9 cellular contexts compared by ENCODE assay signal in genomic region chr16:4623593-4623992, GRCh38. TPM values are rescaled to one million over a fixed set of nuclear protein-coding genes. Genes with fewer than 3 reads are reported as not detected.
DNase-seq lines count a peak whose midpoint lies in the region; ATAC-seq and TF ChIP-seq lines count a peak whose summit lies in the region.
"Had no signal": no experiment of that assay in that cellular context is flagged by ENCODE, and none has a peak within 500 bp of the region (broad histone marks: within the 10 kb centered on the region; RNA-seq: fewer than 3 reads in every experiment).

No MANE protein-coding gene starts in this region.

- no peak for DNase-seq in activated CD4-positive, alpha-beta T cell treated with anti-CD3 and anti-CD28 coated beads, Interleukin-2, amount 10 ng/mL, durations not matched to agents 24 days and 14 days
- no peak for DNase-seq in activated CD4-positive, alpha-beta T cell treated with anti-CD3 and anti-CD28 coated beads for 4 hours
- DNase-seq in OCI-M1 (lab: John Stamatoyannopoulos, UW) (peak; percentile 19), esophagus squamous epithelium (lab: John Stamatoyannopoulos, UW) (no peak), stomach (no peak), midbrain (lab: John Stamatoyannopoulos, UW) (no peak), vagina (ENCODE audit: extremely low spot score in 2 of 2) (no peak)

- no peak for ATAC-seq in HG03108 (IDR thresholded peaks at IDR 0.05; ENCODE audit: unreplicated experiment)

- intact Hi-C loops in activated CD4-positive, alpha-beta T cell treated with anti-CD3 and anti-CD28 coated beads, Interleukin-2, amount 10 ng/mL, durations not matched to agents 24 days and 14 days (cut with micrococcal nuclease), result no loop called here
- intact Hi-C loops in esophagus squamous epithelium (cut with DNase I) (no loop called here), stomach (cut with DNase I; ENCODE audit: low total_unique reads) (no loop called here), vagina (cut with DNase I) (no loop called here)

- H3K36me3 Mint-ChIP-seq in activated CD4-positive, alpha-beta T cell treated with anti-CD3 and anti-CD28 coated beads, Interleukin-2, amount 10 ng/mL, durations not matched to agents 24 days and 14 days (ENCODE audit: low read depth), result peaks cover 18% of the 10 kb centered on the region

- TF ChIP-seq POLR2A in esophagus squamous epithelium (IDR thresholded peaks at IDR 0.05), result no peak
- no peak for TF ChIP-seq POLR2A in stomach (IDR thresholded peaks at IDR 0.05)
- no peak for TF ChIP-seq POLR2A in vagina (IDR thresholded peaks at IDR 0.05)

- peak overlapping the region in 2 of 4 donors; percentile 67 to 99 for H3K4me3 ChIP-seq in esophagus squamous epithelium
- peak overlapping the region in 3 of 4 donors; percentile 65 to 100 (median 87) for H3K4me3 ChIP-seq in stomach
- H3K4me3 ChIP-seq in vagina, result no peak overlapping the region

- H3K9me3 Mint-ChIP-seq in activated CD4-positive, alpha-beta T cell treated with anti-CD3 and anti-CD28 coated beads, Interleukin-2, amount 10 ng/mL, durations not matched to agents 24 days and 14 days, result no peaks in the 10 kb centered on the region

- no peaks in the 10 kb centered on the region for H3K9me3 ChIP-seq in esophagus squamous epithelium
- no peaks in the 10 kb centered on the region for H3K9me3 ChIP-seq in stomach
- no peaks in the 10 kb centered on the region for H3K9me3 ChIP-seq in vagina
- H3K9me3 ChIP-seq: gastroesophageal sphincter had no signal

- no peaks in the 10 kb centered on the region for H3K27me3 ChIP-seq in esophagus squamous epithelium
- no peaks in the 10 kb centered on the region for H3K27me3 ChIP-seq in stomach
- H3K27me3 ChIP-seq in vagina, result no peaks in the 10 kb centered on the region
- H3K27me3 ChIP-seq: gastroesophageal sphincter had no signal

- no peak for TF ChIP-seq EP300 in stomach (IDR thresholded peaks at IDR 0.05)

- TF ChIP-seq CTCF in esophagus squamous epithelium (IDR thresholded peaks at IDR 0.05), result no peak
- TF ChIP-seq CTCF in stomach (IDR thresholded peaks at IDR 0.05), result no peak
- no peak for TF ChIP-seq CTCF in vagina (IDR thresholded peaks at IDR 0.05)

- H3K4me1 ChIP-seq in esophagus squamous epithelium, result peaks cover 18 to 39% (median 21%) of the 10 kb centered on the region in 3 donors
- H3K4me1 ChIP-seq in stomach, result peaks cover 23 to 47% (median 35%) of the 10 kb centered on the region in 4 donors
- peaks cover 27% of the 10 kb centered on the region for H3K4me1 ChIP-seq in vagina

- H3K27ac ChIP-seq in esophagus squamous epithelium (peak overlapping the region in 3 of 4 donors; percentile 10 to 97 (median 91)), stomach (peak overlapping the region in 3 of 5 donors; percentile 94 to 99 (median 97)), vagina (no peak overlapping the region)

- H3K36me3 ChIP-seq in esophagus squamous epithelium, result no peaks in the 10 kb centered on the region
- H3K36me3 ChIP-seq in stomach, result peaks cover 0 to 14% (median 1%) of the 10 kb centered on the region in 4 donors
- H3K36me3 ChIP-seq in vagina, result no peaks in the 10 kb centered on the region
- H3K36me3 ChIP-seq: gastroesophageal sphincter had no signal

- WGBS in esophagus squamous epithelium, 2 donors, result 72 to 75% methylated on average over 7 of the region's 7 CpGs
- 81 to 87% (median 84%) methylated on average over 7 of the region's 7 CpGs for WGBS in stomach, 5 donors

- H3K27me3 Mint-ChIP-seq in activated CD4-positive, alpha-beta T cell treated with anti-CD3 and anti-CD28 coated beads, Interleukin-2, amount 10 ng/mL, durations not matched to agents 24 days and 14 days, result no peaks in the 10 kb centered on the region

- H3K4me1 Mint-ChIP-seq in activated CD4-positive, alpha-beta T cell treated with anti-CD3 and anti-CD28 coated beads, Interleukin-2, amount 10 ng/mL, durations not matched to agents 24 days and 14 days, result peaks cover 30% of the 10 kb centered on the region

- peak overlapping the region; percentile 98 for H3K4me3 Mint-ChIP-seq in activated CD4-positive, alpha-beta T cell treated with anti-CD3 and anti-CD28 coated beads, Interleukin-2, amount 10 ng/mL, durations not matched to agents 24 days and 14 days

- peak overlapping the region; percentile 96 for H3K27ac Mint-ChIP-seq in activated CD4-positive, alpha-beta T cell treated with anti-CD3 and anti-CD28 coated beads, Interleukin-2, amount 10 ng/mL, durations not matched to agents 24 days and 14 days

RNA-seq across cellular contexts. Expression of gene MGRN1, which starts 1.0 kb away (rescaled TPM):
- total RNA-seq in activated CD4-positive, alpha-beta T cell treated with anti-CD3 and anti-CD28 coated beads, Interleukin-2, amount 10 ng/mL, durations not matched to agents 24 days and 14 days, result 103 and 108 TPM in 2 replicates
- total RNA-seq in esophagus squamous epithelium (10 to 100 TPM; 15.8 to 25.6 (median 22.0) TPM), stomach (100 to 1,000 TPM in 2 of 5 donors, 10 to 100 TPM in 3; 34.7 to 469 (median 91.4) TPM), vagina (40.8 TPM)
- 10 to 100 TPM; 13.2 to 21.5 (median 17.9) TPM for polyA plus RNA-seq in stomach

RNA-seq across cellular contexts. Expression of gene UBALD1, which starts 8.9 kb away (rescaled TPM):
- total RNA-seq in activated CD4-positive, alpha-beta T cell treated with anti-CD3 and anti-CD28 coated beads, Interleukin-2, amount 10 ng/mL, durations not matched to agents 24 days and 14 days, result 17.2 and 20.5 TPM in 2 replicates
- total RNA-seq in esophagus squamous epithelium (10 to 100 TPM in 1 of 4 donors, 1 to 10 TPM in 3; 5.9 to 17.0 (median 9.6) TPM), stomach (10 to 100 TPM in 2 of 5 donors, 1 to 10 TPM in 2, under 1 TPM in 1; 0.58 to 77.2 (median 6.8) TPM), vagina (16.9 TPM)
- 10 to 100 TPM; 17.2 to 41.3 (median 31.9) TPM for polyA plus RNA-seq in stomach

Comparison
In these comparisons a context has a peak if more than half of its experiments do, and no peak if none do; other contexts are left out.
1. H3K4me3 ChIP-seq: peak in stomach (3 of 4); none in vagina (0 of 2).